Comparison of ENCODE assay signal across 12 cellular contexts in genomic region chrX:24343719-24344118, GRCh38. TPM values are rescaled to one million over a fixed set of nuclear protein-coding genes. Genes with fewer than 3 reads are reported as not detected.
DNase-seq lines count a peak whose midpoint lies in the region; ATAC-seq lines count a peak whose summit lies in the region.
"Had no signal": no experiment of that assay in that cellular context is flagged by ENCODE, and none has a peak within 500 bp of the region (broad histone marks: within the 10 kb centered on the region; RNA-seq: fewer than 3 reads in every experiment).

No MANE protein-coding gene starts in this region.

- no peak overlapping the region for H3K4me3 ChIP-seq in mesenchymal stem cell (ENCODE audit: insufficient read depth in 1 of 2, low read depth in 1 of 2, low read length in 2 of 2)

- no peak overlapping the region for H3K4ac ChIP-seq in mesenchymal stem cell (ENCODE audit: low read depth in 1 of 2, low read length in 2 of 2)

- no peaks in the 10 kb centered on the region for H3K4me1 ChIP-seq in mesenchymal stem cell (ENCODE audit: control insufficient read depth, insufficient read depth, low read depth, low read length)

- CTCF ChIA-PET in activated CD4-positive, alpha-beta T cell treated with anti-CD3 and anti-CD28 coated beads, Interleukin-2, amount 10 ng/mL, durations not matched to agents 7 days and 5 days (lab: Charles Lee), result no interaction called here

- ATAC-seq in HG02642 (IDR thresholded peaks at IDR 0.05; ENCODE audit: poor library complexity, unreplicated experiment), result peak; percentile 91
- peak; percentile 43 to 62 for ATAC-seq in natural killer cell treated with Interleukin-12 subunit alpha and Interleukin-12 subunit beta and Interleukin-15 and Interleukin-18, amount 100 ng/mL, for 72 hours
- ATAC-seq: sciatic nerve had no signal

- no peaks in the 10 kb centered on the region for H3K36me3 Mint-ChIP-seq in activated CD4-positive, alpha-beta T cell treated with anti-CD3 and anti-CD28 coated beads, Interleukin-2, amount 10 ng/mL, durations not matched to agents 7 days and 5 days (ENCODE audit: low read depth)
- H3K36me3 Mint-ChIP-seq in natural killer cell treated with Interleukin-12 subunit alpha and Interleukin-12 subunit beta and Interleukin-15 and Interleukin-18, amount 100 ng/mL, for 72 hours, result no peaks in the 10 kb centered on the region

- WGBS in mesenchymal stem cell, result 96% methylated on average over 6 of the region's 9 CpGs

- peaks cover 0 to 8% of the 10 kb centered on the region in 2 experiments for H3K27me3 ChIP-seq in mesenchymal stem cell (ENCODE audit: control insufficient read depth in 1 of 2, insufficient read depth in 1 of 2, low read length in 2 of 2)

- H4K91ac ChIP-seq in mesenchymal stem cell (ENCODE audit: low read length), result no peak overlapping the region

- peak; percentile 5 for DNase-seq in activated CD4-positive, alpha-beta T cell treated with anti-CD3 and anti-CD28 coated beads, Interleukin-2, amount 10 ng/mL, durations not matched to agents 7 days and 5 days
- no peak for DNase-seq in activated CD4-positive, alpha-beta T cell treated with anti-CD3 and anti-CD28 coated beads for 4 hours
- peak; percentile 56 for DNase-seq in NOMO-1 treated with DMSO at 0.1 percent for 48 hours (lab: John Stamatoyannopoulos, UW; ENCODE audit: unreplicated experiment)
- no peak for DNase-seq in natural killer cell treated with Interleukin-12 subunit alpha and Interleukin-12 subunit beta and Interleukin-15 and Interleukin-18, amount 100 ng/mL, for 72 hours (ENCODE audit: low spot score)
- DNase-seq in LoVo (ENCODE audit: low spot score), result no peak
- no peak for DNase-seq in midbrain (lab: John Stamatoyannopoulos, UW)
- DNase-seq in mesenchymal stem cell, result no peak
- DNase-seq: activated CD4-positive, alpha-beta T cell treated with anti-CD3 and anti-CD28 coated beads for 1 hour had no signal

- no peak overlapping the region for H3K23ac ChIP-seq in mesenchymal stem cell (ENCODE audit: low read length in 2 of 2)

- no peak overlapping the region for H2AK5ac ChIP-seq in mesenchymal stem cell (ENCODE audit: low read length, severe bottlenecking)

- no peak overlapping the region for H3K18ac ChIP-seq in mesenchymal stem cell (ENCODE audit: low read depth in 1 of 2, low read length in 2 of 2)

- no peaks in the 10 kb centered on the region for H3K79me1 ChIP-seq in mesenchymal stem cell (replicated peaks; ENCODE audit: low read length, poor library complexity, severe bottlenecking)

- peaks cover 8% of the 10 kb centered on the region for H3K27me3 Mint-ChIP-seq in activated CD4-positive, alpha-beta T cell treated with anti-CD3 and anti-CD28 coated beads, Interleukin-2, amount 10 ng/mL, durations not matched to agents 7 days and 5 days
- peaks cover 15 to 18% of the 10 kb centered on the region in 2 donors for H3K27me3 Mint-ChIP-seq in natural killer cell treated with Interleukin-12 subunit alpha and Interleukin-12 subunit beta and Interleukin-15 and Interleukin-18, amount 100 ng/mL, for 72 hours

- H2AFZ ChIP-seq in mesenchymal stem cell (ENCODE audit: low read depth, low read length), result no peak overlapping the region

- no peak overlapping the region for H2BK5ac ChIP-seq in mesenchymal stem cell (ENCODE audit: low read depth, low read length, poor library complexity, severe bottlenecking)

- H3K4me2 ChIP-seq in mesenchymal stem cell (ENCODE audit: low read length, poor library complexity, severe bottlenecking), result no peak overlapping the region

- H3K36me3 ChIP-seq in mesenchymal stem cell (ENCODE audit: control insufficient read depth in 1 of 2, insufficient read depth in 2 of 2, low read depth in 1 of 2, low read length in 2 of 2), result no peaks in the 10 kb centered on the region

- H3K14ac ChIP-seq in mesenchymal stem cell (ENCODE audit: low read length in 2 of 2), result no peak overlapping the region

- no peak overlapping the region for H3K4me3 Mint-ChIP-seq in activated CD4-positive, alpha-beta T cell treated with anti-CD3 and anti-CD28 coated beads, Interleukin-2, amount 10 ng/mL, durations not matched to agents 7 days and 5 days
- H3K4me3 Mint-ChIP-seq in natural killer cell treated with Interleukin-12 subunit alpha and Interleukin-12 subunit beta and Interleukin-15 and Interleukin-18, amount 100 ng/mL, for 72 hours, result peak overlapping the region; percentile 36

- H2BK15ac ChIP-seq in mesenchymal stem cell (ENCODE audit: low read depth, poor library complexity, severe bottlenecking), result no peak overlapping the region

- peak overlapping the region; percentile 6 for H3K27ac Mint-ChIP-seq in activated CD4-positive, alpha-beta T cell treated with anti-CD3 and anti-CD28 coated beads, Interleukin-2, amount 10 ng/mL, durations not matched to agents 7 days and 5 days
- H3K27ac Mint-ChIP-seq in natural killer cell treated with Interleukin-12 subunit alpha and Interleukin-12 subunit beta and Interleukin-15 and Interleukin-18, amount 100 ng/mL, for 72 hours, result no peak overlapping the region

- H2BK12ac ChIP-seq in mesenchymal stem cell (ENCODE audit: low read length in 2 of 2), result no peak overlapping the region

- peaks cover 6% of the 10 kb centered on the region for H3K4me1 Mint-ChIP-seq in activated CD4-positive, alpha-beta T cell treated with anti-CD3 and anti-CD28 coated beads, Interleukin-2, amount 10 ng/mL, durations not matched to agents 7 days and 5 days
- peaks cover 9 to 14% of the 10 kb centered on the region in 2 donors for H3K4me1 Mint-ChIP-seq in natural killer cell treated with Interleukin-12 subunit alpha and Interleukin-12 subunit beta and Interleukin-15 and Interleukin-18, amount 100 ng/mL, for 72 hours (ENCODE audit: low read depth in 2 of 2)

- H2BK120ac ChIP-seq in mesenchymal stem cell (ENCODE audit: low read depth, low read length), result no peak overlapping the region

- H3K27ac ChIP-seq in mesenchymal stem cell (ENCODE audit: low read length, poor library complexity, severe bottlenecking), result no peak overlapping the region

- H3K9me3 ChIP-seq in mesenchymal stem cell (ENCODE audit: control insufficient read depth, low read length), result no peaks in the 10 kb centered on the region

- no peaks in the 10 kb centered on the region for H3K9me3 Mint-ChIP-seq in activated CD4-positive, alpha-beta T cell treated with anti-CD3 and anti-CD28 coated beads, Interleukin-2, amount 10 ng/mL, durations not matched to agents 7 days and 5 days
- no peaks in the 10 kb centered on the region for H3K9me3 Mint-ChIP-seq in natural killer cell treated with Interleukin-12 subunit alpha and Interleukin-12 subunit beta and Interleukin-15 and Interleukin-18, amount 100 ng/mL, for 72 hours

- no peak overlapping the region for H3K9ac ChIP-seq in mesenchymal stem cell (ENCODE audit: low read length)

- POLR2A ChIA-PET in activated CD4-positive, alpha-beta T cell treated with anti-CD3 and anti-CD28 coated beads, Interleukin-2, amount 10 ng/mL, durations not matched to agents 7 days and 5 days (lab: Charles Lee), result interaction anchor here (0.6 kb wide), 1 partner anchor 41 kb away, joined by 3 read pairs; no protein-coding TSS in a partner anchor

- H4K8ac ChIP-seq in mesenchymal stem cell (ENCODE audit: low read length), result no peak overlapping the region

RNA-seq across cellular contexts. Expression of gene SUPT20HL1, which starts 16.7 kb away (rescaled TPM):
- not detected for total RNA-seq in activated CD4-positive, alpha-beta T cell treated with anti-CD3 and anti-CD28 coated beads, Interleukin-2, amount 10 ng/mL, durations not matched to agents 7 days and 5 days
- not detected for total RNA-seq in natural killer cell treated with Interleukin-12 subunit alpha and Interleukin-12 subunit beta and Interleukin-15 and Interleukin-18, amount 100 ng/mL, for 72 hours
- not detected for polyA plus RNA-seq in mesenchymal stem cell (2013, experiment 1 of 2)
- not detected for polyA plus RNA-seq in mesenchymal stem cell (2013, experiment 2 of 2)
- total RNA-seq: lung microvascular endothelial cell, OCI-LY7, sciatic nerve had no signal

RNA-seq across cellular contexts. Expression of gene SUPT20HL2, which starts 29.9 kb away (rescaled TPM):
- total RNA-seq in activated CD4-positive, alpha-beta T cell treated with anti-CD3 and anti-CD28 coated beads, Interleukin-2, amount 10 ng/mL, durations not matched to agents 7 days and 5 days, result not detected
- total RNA-seq in natural killer cell treated with Interleukin-12 subunit alpha and Interleukin-12 subunit beta and Interleukin-15 and Interleukin-18, amount 100 ng/mL, for 72 hours, result not detected
- not detected for polyA plus RNA-seq in mesenchymal stem cell (2013, experiment 1 of 2)
- not detected for polyA plus RNA-seq in mesenchymal stem cell (2013, experiment 2 of 2)
- total RNA-seq: lung microvascular endothelial cell, OCI-LY7, sciatic nerve had no signal

Comparison
In these comparisons a context has a peak if more than half of its experiments do, and no peak if none do; other contexts are left out.
1. DNase-seq: peak in activated CD4-positive, alpha-beta T cell treated with anti-CD3 and anti-CD28 coated beads, Interleukin-2, amount 10 ng/mL, durations not matched to agents 7 days and 5 days (single experiment) and NOMO-1 treated with DMSO at 0.1 percent for 48 hours (single experiment); none in activated CD4-positive, alpha-beta T cell treated with anti-CD3 and anti-CD28 coated beads for 4 hours (0 of 2), natural killer cell treated with Interleukin-12 subunit alpha and Interleukin-12 subunit beta and Interleukin-15 and Interleukin-18, amount 100 ng/mL, for 72 hours (single experiment), LoVo (single experiment), midbrain (single experiment) and mesenchymal stem cell (single experiment).